In genomic region chr10:21808525-21808924, GRCh38 we compare ENCODE assay signal across 19 cellular contexts.
DNase-seq lines count a peak whose midpoint lies in the region; ATAC-seq and TF ChIP-seq lines count a peak whose summit lies in the region.
"Had no signal": no experiment of that assay in that cellular context is flagged by ENCODE, and none has a peak within 500 bp of the region (broad histone marks: within the 10 kb centered on the region; RNA-seq: fewer than 3 reads in every experiment).

No MANE protein-coding gene starts in this region.

- no peak overlapping the region for H3K9ac ChIP-seq in endodermal cell (ENCODE audit: extremely low read depth, low read length, poor library complexity, severe bottlenecking)

- no peak for ATAC-seq in T-cell (replicated peaks in 1 of 4)
- ATAC-seq: GM12878 had no signal

- POLR2A ChIA-PET in T-cell (lab: Charles Lee): interaction anchor here in 1 of 2 donors (0.6 kb wide), 1 partner anchor 445 kb away, joined by 3 read pairs; no protein-coding TSS in a partner anchor
- POLR2A ChIA-PET in CD4-positive, alpha-beta memory T cell (lab: Charles Lee; ENCODE audit: partially characterized antibody): no interaction called here

- H3K36me3 Mint-ChIP-seq in endodermal cell (ENCODE audit: low read depth) (no peaks in the 10 kb centered on the region), neural crest cell (ENCODE audit: low read depth) (no peaks in the 10 kb centered on the region), T-cell (peaks cover 5% of the 10 kb centered on the region)
- H3K36me3 Mint-ChIP-seq in CD4-positive, alpha-beta memory T cell: peaks cover 3 to 7% of the 10 kb centered on the region in 2 donors

- H3K27me3 ChIP-seq in endodermal cell (ENCODE audit: control insufficient read depth, insufficient read depth, low read length, poor library complexity, severe bottlenecking): no peaks in the 10 kb centered on the region
- no peaks in the 10 kb centered on the region for H3K27me3 ChIP-seq in CD4-positive, alpha-beta memory T cell (ENCODE audit: insufficient read depth, low read length)
- H3K27me3 ChIP-seq: SJSA1 had no signal

- H3K36me3 ChIP-seq in endodermal cell (ENCODE audit: control insufficient read depth, insufficient read depth, low read length): no peaks in the 10 kb centered on the region
- no peaks in the 10 kb centered on the region for H3K36me3 ChIP-seq in CD4-positive, alpha-beta memory T cell (ENCODE audit: insufficient read depth, low read length)
- H3K36me3 ChIP-seq: SJSA1 had no signal

- CTCF ChIA-PET in T-cell (lab: Charles Lee): interaction anchor here in 1 of 2 donors (0.5 kb wide), 1 partner anchor 312 kb away, joined by 7 read pairs; no protein-coding TSS in a partner anchor
- CTCF ChIA-PET in CD4-positive, alpha-beta memory T cell (lab: Charles Lee; ENCODE audit: partially characterized antibody): no interaction called here

- no peak overlapping the region for H3K4me3 ChIP-seq in endodermal cell (ENCODE audit: low read length)
- H3K4me3 ChIP-seq in CD4-positive, alpha-beta memory T cell (ENCODE audit: low read length in 2 of 2): no peak overlapping the region
- H3K4me3 ChIP-seq: GM12878, SJSA1 had no signal

- H3K4me1 Mint-ChIP-seq in endodermal cell (peaks cover 28% of the 10 kb centered on the region), neural crest cell (peaks cover 41% of the 10 kb centered on the region), T-cell (no peaks in the 10 kb centered on the region)
- H3K4me1 Mint-ChIP-seq in CD4-positive, alpha-beta memory T cell: peaks cover 0 to 1% (median 0%) of the 10 kb centered on the region in 4 donors
- H3K4me1 Mint-ChIP-seq: B cell had no signal

- H3K27ac Mint-ChIP-seq in endodermal cell (no peak overlapping the region), neural crest cell (ENCODE audit: unreplicated experiment) (peak overlapping the region; percentile 86), T-cell (no peak overlapping the region)
- H3K27ac Mint-ChIP-seq in CD4-positive, alpha-beta memory T cell: peak overlapping the region in 1 of 7 donors; percentile 8
- H3K27ac Mint-ChIP-seq: B cell, HFFc6 had no signal

- 81 to 86% methylated on average over 1 to 3 of the region's 3 CpGs for WGBS in endodermal cell (ENCODE audit: insufficient coverage in 1 of 2, insufficient read length in 1 of 2), 2 experiments

- H3K27me3 Mint-ChIP-seq in endodermal cell (ENCODE audit: insufficient read depth): no peaks in the 10 kb centered on the region
- H3K27me3 Mint-ChIP-seq in neural crest cell (ENCODE audit: low read depth): no peaks in the 10 kb centered on the region
- no peaks in the 10 kb centered on the region for H3K27me3 Mint-ChIP-seq in T-cell
- H3K27me3 Mint-ChIP-seq in CD4-positive, alpha-beta memory T cell: no peaks in the 10 kb centered on the region
- H3K27me3 Mint-ChIP-seq: B cell had no signal

- H3K4me1 ChIP-seq in endodermal cell (ENCODE audit: control insufficient read depth, insufficient read depth, low read length): peaks cover 22% of the 10 kb centered on the region
- H3K4me1 ChIP-seq in CD4-positive, alpha-beta memory T cell (ENCODE audit: insufficient read depth, low read length): no peaks in the 10 kb centered on the region
- H3K4me1 ChIP-seq: SJSA1 had no signal

- peak overlapping the region; percentile 6 for H3K27ac ChIP-seq in endodermal cell (ENCODE audit: low read depth, low read length)
- H3K27ac ChIP-seq in CD4-positive, alpha-beta memory T cell (ENCODE audit: low read depth, low read length): no peak overlapping the region
- H3K27ac ChIP-seq: 22Rv1, SJSA1 had no signal

- H3K4me3 Mint-ChIP-seq in endodermal cell (no peak overlapping the region), neural crest cell (peak overlapping the region; percentile 59), T-cell (no peak overlapping the region)
- no peak overlapping the region for H3K4me3 Mint-ChIP-seq in CD4-positive, alpha-beta memory T cell
- H3K4me3 Mint-ChIP-seq: B cell, HFFc6 had no signal

- peaks cover 2% of the 10 kb centered on the region for H3K9me3 ChIP-seq in endodermal cell (ENCODE audit: control insufficient read depth, low read length)
- H3K9me3 ChIP-seq in CD4-positive, alpha-beta memory T cell (ENCODE audit: control insufficient read depth in 1 of 2, low read length in 2 of 2): no peaks in the 10 kb centered on the region
- H3K9me3 ChIP-seq: SJSA1 had no signal

- TF ChIP-seq CTCF in endodermal cell (conservative IDR thresholded peaks at IDR 0.05): no peak
- TF ChIP-seq CTCF in neural crest cell (conservative IDR thresholded peaks at IDR 0.05): no peak

- intact Hi-C loops in CD4-positive, alpha-beta memory T cell (cut with micrococcal nuclease): no loop called here

- peak; percentile 52 for DNase-seq in DMS 273 (lab: John Stamatoyannopoulos, UW; ENCODE audit: unreplicated experiment)
- no peak for DNase-seq in DMS 273 treated with DMSO at 0.1 percent for 48 hours (lab: John Stamatoyannopoulos, UW)
- DNase-seq in NCI-H524 treated with DMSO at 0.1 percent for 48 hours (lab: John Stamatoyannopoulos, UW): peak; percentile 34
- DNase-seq in endodermal cell: no peak
- DNase-seq in neural crest cell (ENCODE audit: low read depth, low spot score): no peak
- DNase-seq in AG08395 (ENCODE audit: low spot score): no peak
- DNase-seq in T-cell: no peak
- DNase-seq in CD4-positive, alpha-beta memory T cell: no peak
- DNase-seq: COR-L47, DMS153, HFFc6, NCI-H1436, NCI-H2029 treated with DMSO at 0.1 percent for 48 hours, NCI-H2171 treated with DMSO at 0.1 percent for 48 hours, NCI-H774 had no signal

- H3K9me3 Mint-ChIP-seq in endodermal cell: no peaks in the 10 kb centered on the region
- H3K9me3 Mint-ChIP-seq in neural crest cell: peaks cover 2% of the 10 kb centered on the region
- H3K9me3 Mint-ChIP-seq in T-cell: no peaks in the 10 kb centered on the region
- H3K9me3 Mint-ChIP-seq in CD4-positive, alpha-beta memory T cell: no peaks in the 10 kb centered on the region
- H3K9me3 Mint-ChIP-seq: HFFc6 had no signal

Comparison
In these comparisons a context has a peak if more than half of its experiments do, and no peak if none do; other contexts are left out.
1. DNase-seq: peak in DMS 273 (single experiment) and NCI-H524 treated with DMSO at 0.1 percent for 48 hours (single experiment); none in DMS 273 treated with DMSO at 0.1 percent for 48 hours (single experiment), endodermal cell (single experiment), neural crest cell (single experiment), AG08395 (single experiment), T-cell (0 of 34) and CD4-positive, alpha-beta memory T cell (0 of 5).